16 cellular contexts compared by ENCODE assay signal in genomic region chr4:82380831-82381230, GRCh38. TPM values are rescaled to one million over a fixed set of nuclear protein-coding genes. Genes with fewer than 3 reads are reported as not detected.
A peak's percentile ranks its signal among the peaks of the same experiment; 100 is the strongest.
DNase-seq lines count a peak whose midpoint lies in the region; ATAC-seq, FAIRE-seq and TF ChIP-seq lines count a peak whose summit lies in the region.
"Had no signal": no experiment of that assay in that cellular context is flagged by ENCODE, and none has a peak within 500 bp of the region (broad histone marks: within the 10 kb centered on the region; RNA-seq: fewer than 3 reads in every experiment).

No MANE protein-coding gene starts in this region.

- H3K36me3 Mint-ChIP-seq in effector memory CD8-positive, alpha-beta T cell (ENCODE audit: insufficient read depth): no peaks in the 10 kb centered on the region

- CTCF ChIA-PET in A549 (lab: Yijun Ruan, JAX): interaction anchor here (0.9 to 1.1 kb wide), 3 partner anchors 35 to 49 kb away, joined by 3 read pairs; no protein-coding TSS in a partner anchor
- CTCF ChIA-PET in HCT116 (lab: Charles Lee): interaction anchor here (1.0 to 1.5 kb wide), 2 partner anchors 8 to 48 kb away, joined by 3 to 5 read pairs; no protein-coding TSS in a partner anchor

- H3K9me2 ChIP-seq in HCT116 (ENCODE audit: insufficient read depth): no peaks in the 10 kb centered on the region

- POLR2A ChIA-PET in A549 (lab: Yijun Ruan, JAX): no interaction called here
- POLR2A ChIA-PET in HCT116 (lab: Charles Lee): interaction anchor here (1.8 to 3.7 kb wide), 2 partner anchors 43 to 48 kb away, joined by 4 to 23 read pairs; no protein-coding TSS in a partner anchor

- no peak overlapping the region for H3K4me2 ChIP-seq in A549
- peak overlapping the region; percentile 19 for H3K4me2 ChIP-seq in HCT116 (ENCODE audit: low read length)
- H3K4me2 ChIP-seq: BLaER1 treated with 17β-estradiol and CSF1 and Interleukin-3, amounts not matched to agents 10 nM and 100 nM had no signal

- H3K27ac Mint-ChIP-seq in effector memory CD8-positive, alpha-beta T cell: no peak overlapping the region
- H3K27ac Mint-ChIP-seq: CD8-positive, alpha-beta memory T cell had no signal

- H2AFZ ChIP-seq in HCT116 (ENCODE audit: low read depth, low read length, poor library complexity, severe bottlenecking): no peak overlapping the region

- H4K20me1 ChIP-seq in HCT116 (ENCODE audit: insufficient read depth): no peaks in the 10 kb centered on the region
- H4K20me1 ChIP-seq: BLaER1 treated with 17β-estradiol and CSF1 and Interleukin-3, amounts not matched to agents 10 nM and 100 nM had no signal

- ATAC-seq in A549 (peak; percentile 45 to 47; a peak in 3 of 6 replicates), HCT116 (peak; percentile 30), psoas muscle (peak; percentile 75 to 95 (median 78))
- peak; percentile 19 for ATAC-seq in effector memory CD8-positive, alpha-beta T cell (replicated peaks)

- H3K27me3 Mint-ChIP-seq in effector memory CD8-positive, alpha-beta T cell: peaks cover 0 to 11% of the 10 kb centered on the region in 2 donors

- TF ChIP-seq RAD21 in A549 (conservative IDR thresholded peaks at IDR 0.05 in 1 of 2, IDR thresholded peaks at IDR 0.05 in 1 of 2) (no peak), HCT116 (IDR thresholded peaks at IDR 0.05; ENCODE audit: low read depth) (no peak)

- no peak for TF ChIP-seq CTCF in A549 (IDR thresholded peaks at IDR 0.05)
- no peak for TF ChIP-seq CTCF in HCT116 (IDR thresholded peaks at IDR 0.05 in 2 of 3, conservative IDR thresholded peaks at IDR 0.05 in 1 of 3; ENCODE audit: borderline replicate concordance in 1 of 3, insufficient read depth in 1 of 3, low read depth in 2 of 3, low read length in 2 of 3)
- TF ChIP-seq CTCF in psoas muscle (IDR thresholded peaks at IDR 0.05): no peak
- no peak for TF ChIP-seq CTCF in sigmoid colon (IDR thresholded peaks at IDR 0.05)
- no peak for TF ChIP-seq CTCF in tibial nerve (IDR thresholded peaks at IDR 0.05)

- no peak overlapping the region for H3K9ac ChIP-seq in HCT116 (ENCODE audit: low read length)
- H3K9ac ChIP-seq: BLaER1 treated with 17β-estradiol and CSF1 and Interleukin-3, amounts not matched to agents 10 nM and 100 nM had no signal

- peaks cover 10% of the 10 kb centered on the region for H3K79me2 ChIP-seq in HCT116 (ENCODE audit: insufficient read depth, low read length)

- BruUV-seq in HCT116 (replicated peaks; lab: Mats Ljungman, UMichigan): no TSS peak

- H3K4me1 ChIP-seq in A549 (peaks cover 3% of the 10 kb centered on the region; the same call in 1 of the 3 replicates), HCT116 (ENCODE audit: control insufficient read depth in 1 of 2, insufficient read depth in 2 of 2, low read length in 2 of 2) (peaks cover 11 to 22% of the 10 kb centered on the region in 2 experiments), psoas muscle (peaks cover 31% of the 10 kb centered on the region), sigmoid colon (peaks cover 0 to 7% (median 5%) of the 10 kb centered on the region in 4 donors), tibial nerve (peaks cover 0 to 9% (median 2%) of the 10 kb centered on the region in 4 donors)

- TF ChIP-seq POLR2A in A549 (IDR thresholded peaks at IDR 0.05; ENCODE audit: low read length): no peak
- TF ChIP-seq POLR2A in HCT116 (IDR thresholded peaks at IDR 0.05; ENCODE audit: borderline replicate concordance, extremely low read depth, insufficient read depth, insufficient read length): no peak
- TF ChIP-seq POLR2A in sigmoid colon (IDR thresholded peaks at IDR 0.05): no peak
- TF ChIP-seq POLR2A in tibial nerve (IDR thresholded peaks at IDR 0.05): no peak

- DNase-seq in A549 (ENCODE audit: low read depth in 1 of 2, low spot score in 1 of 2) (no peak), HCT116 (ENCODE audit: low read depth, low spot score) (no peak), psoas muscle (peak in 1 of 2 donors; percentile 17), sigmoid colon (no peak), tibial nerve (ENCODE audit: low spot score in 2 of 2) (no peak), NCI-H2107 treated with DMSO at 0.1 percent for 48 hours (lab: John Stamatoyannopoulos, UW; ENCODE audit: unreplicated experiment) (no peak)
- DNase-seq in effector memory CD8-positive, alpha-beta T cell: no peak
- DNase-seq: CD8-positive, alpha-beta memory T cell; EL; NCI-H187; NCI-H345; NCI-H524 treated with DMSO at 0.1 percent for 48 hours had no signal

- FAIRE-seq in A549 (lab: Jason Lieb, UNC): no peak
- FAIRE-seq: GM12891, GM18507, H1 had no signal

- H3K27me3 ChIP-seq in HCT116 (ENCODE audit: insufficient read depth, low read length): no peaks in the 10 kb centered on the region
- H3K27me3 ChIP-seq in psoas muscle (ENCODE audit: insufficient read depth in 3 of 3, low read length in 2 of 3): no peaks in the 10 kb centered on the region
- H3K27me3 ChIP-seq in sigmoid colon: no peaks in the 10 kb centered on the region
- no peaks in the 10 kb centered on the region for H3K27me3 ChIP-seq in tibial nerve
- H3K27me3 ChIP-seq: BLaER1 treated with 17β-estradiol and CSF1 and Interleukin-3, amounts not matched to agents 10 nM and 100 nM had no signal

- RAD21 ChIA-PET in HCT116 (lab: Charles Lee; ENCODE audit: low non-redundant PET in 1 of 2, low total read pairs in 2 of 2, uncharacterized antibody in 2 of 2, unreplicated experiment in 2 of 2): no interaction called here

- H3K4me3 ChIP-seq in A549 (no peak overlapping the region), HCT116 (replicated peaks in 1 of 2; ENCODE audit: low read depth in 1 of 2, low read length in 2 of 2) (no peak overlapping the region), psoas muscle (peak overlapping the region; percentile 19), sigmoid colon (no peak overlapping the region), tibial nerve (no peak overlapping the region)

- H3K9me3 Mint-ChIP-seq in effector memory CD8-positive, alpha-beta T cell: no peaks in the 10 kb centered on the region
- H3K9me3 Mint-ChIP-seq: CD8-positive, alpha-beta memory T cell had no signal

- H3K9me3 ChIP-seq in A549 (no peaks in the 10 kb centered on the region), HCT116 (ENCODE audit: control insufficient read depth in 1 of 2, insufficient read depth in 1 of 2, low read depth in 1 of 2, low read length in 2 of 2) (no peaks in the 10 kb centered on the region), psoas muscle (no peaks in the 10 kb centered on the region), sigmoid colon (no peaks in the 10 kb centered on the region), tibial nerve (peaks cover 0 to 7% (median 0%) of the 10 kb centered on the region in 4 donors)

- no peak overlapping the region for H3K4me3 Mint-ChIP-seq in effector memory CD8-positive, alpha-beta T cell
- H3K4me3 Mint-ChIP-seq: CD8-positive, alpha-beta memory T cell had no signal

- intact Hi-C loops in HCT116 (cut with micrococcal nuclease): no loop called here
- intact Hi-C loops in psoas muscle (cut with DNase I): no loop called here
- intact Hi-C loops in sigmoid colon (cut with DNase I): no loop called here

- no peaks in the 10 kb centered on the region for H3K36me3 ChIP-seq in HCT116 (ENCODE audit: control insufficient read depth in 1 of 2, insufficient read depth in 2 of 2, low read length in 2 of 2)
- no peaks in the 10 kb centered on the region for H3K36me3 ChIP-seq in psoas muscle (ENCODE audit: insufficient read depth in 1 of 2, low read depth in 1 of 2)
- H3K36me3 ChIP-seq in sigmoid colon: no peaks in the 10 kb centered on the region
- H3K36me3 ChIP-seq in tibial nerve: peaks cover 0 to 31% (median 0%) of the 10 kb centered on the region in 3 donors

- H3K27ac ChIP-seq in A549 (no peak overlapping the region), HCT116 (ENCODE audit: low read depth, low read length) (peak overlapping the region; percentile 31; the same call in 1 of the 2 replicates), psoas muscle (peak overlapping the region; percentile 63), sigmoid colon (no peak overlapping the region), tibial nerve (no peak overlapping the region)
- H3K27ac ChIP-seq: BLaER1 treated with 17β-estradiol and CSF1 and Interleukin-3, amounts not matched to agents 10 nM and 100 nM had no signal

- 93% methylated on average over 2 of the region's 4 CpGs for WGBS in A549 (ENCODE audit: missing lambda C conversion rate)
- 42 to 74% (median 46%) methylated on average over 4 of the region's 4 CpGs for WGBS in psoas muscle, 3 donors
- 93 to 97% methylated on average over 4 of the region's 4 CpGs for WGBS in sigmoid colon, 2 donors
- 95 to 98% methylated on average over 4 of the region's 4 CpGs for WGBS in tibial nerve, 2 donors

- TF ChIP-seq EP300 in A549 (IDR thresholded peaks at IDR 0.05) (no peak), sigmoid colon (IDR thresholded peaks at IDR 0.05) (no peak), tibial nerve (IDR thresholded peaks at IDR 0.05) (no peak)

- H3K4me1 Mint-ChIP-seq in effector memory CD8-positive, alpha-beta T cell (ENCODE audit: low read depth in 2 of 2): peaks cover 13 to 14% of the 10 kb centered on the region in 2 donors

RNA-seq across cellular contexts. Expression of gene HNRNPD, which starts 7.0 kb away (rescaled TPM):
- polyA plus RNA-seq in A549 (2011; rRNA removed) (65.5 and 125 TPM in 2 replicates), A549 (2017; fragmentation: RNase III; extraction: RNeasy Plus Mini Kit Qiagen cat#74134 plus additional on column Dnase treatment) (434 to 480 TPM (median 446 TPM) in 3 replicates), psoas muscle (100 to 1,000 TPM in 2 of 3 donors, 10 to 100 TPM in 1; 92.7 to 158 (median 117) TPM), sigmoid colon (100 to 1,000 TPM in 1 of 3 donors, 10 to 100 TPM in 2; 80.9 to 193 (median 94.3) TPM)
- polyA plus RNA-seq in A549 (2012; cell fraction: cytosol; rRNA removed): 193 and 220 TPM in 2 replicates
- 249 and 286 TPM in 2 replicates for polyA plus RNA-seq in A549 (2012; cell fraction: nucleus; rRNA removed)
- polyA minus RNA-seq in A549 (2011; rRNA and poly(A)+ RNA removed): 14.6 and 14.9 TPM in 2 replicates
- total RNA-seq in HCT116 (2021; ENCODE audit: unreplicated experiment) (357 TPM), psoas muscle (100 to 1,000 TPM in 3 of 4 donors, 10 to 100 TPM in 1; 82.0 to 139 (median 115) TPM), sigmoid colon (100 to 1,000 TPM in 1 of 4 donors, 10 to 100 TPM in 3; 64.6 to 124 (median 78.0) TPM), tibial nerve (10 to 100 TPM; 69.9 to 98.5 (median 91.2) TPM)
- polyA plus RNA-seq in HCT116 (2012): 258 and 261 TPM in 2 replicates

RNA-seq across cellular contexts. Expression of gene HNRNPDL, which starts 49.4 kb away (rescaled TPM):
- polyA plus RNA-seq in A549 (2011; rRNA removed) (164 and 321 TPM in 2 replicates), A549 (2017; fragmentation: RNase III; extraction: RNeasy Plus Mini Kit Qiagen cat#74134 plus additional on column Dnase treatment) (369 to 406 TPM (median 397 TPM) in 3 replicates), psoas muscle (100 to 1,000 TPM; 362 to 488 (median 370) TPM), sigmoid colon (100 to 1,000 TPM in 2 of 3 donors, 10 to 100 TPM in 1; 70.5 to 187 (median 129) TPM)
- polyA plus RNA-seq in A549 (2012; cell fraction: cytosol; rRNA removed): 148 and 201 TPM in 2 replicates
- polyA plus RNA-seq in A549 (2012; cell fraction: nucleus; rRNA removed): 99.1 and 148 TPM in 2 replicates
- polyA minus RNA-seq in A549 (2011; rRNA and poly(A)+ RNA removed): 28.8 and 30.9 TPM in 2 replicates
- total RNA-seq in HCT116 (2021; ENCODE audit: unreplicated experiment) (206 TPM), psoas muscle (100 to 1,000 TPM; 145 to 379 (median 316) TPM), sigmoid colon (100 to 1,000 TPM; 157 to 253 (median 194) TPM), tibial nerve (100 to 1,000 TPM; 169 to 189 (median 176) TPM)
- polyA plus RNA-seq in HCT116 (2012): 132 and 162 TPM in 2 replicates

RNA-seq across cellular contexts. Expression of gene ENOPH1, which starts 49.6 kb away (rescaled TPM):
- polyA plus RNA-seq in A549 (2011; rRNA removed) (22.3 and 29.3 TPM in 2 replicates), A549 (2017; fragmentation: RNase III; extraction: RNeasy Plus Mini Kit Qiagen cat#74134 plus additional on column Dnase treatment) (41.0 to 43.5 TPM (median 42.8 TPM) in 3 replicates), psoas muscle (10 to 100 TPM; 11.1 to 27.7 (median 14.8) TPM), sigmoid colon (10 to 100 TPM; 22.2 to 31.9 (median 26.4) TPM)
- polyA plus RNA-seq in A549 (2012; cell fraction: cytosol; rRNA removed): 10.9 and 11.7 TPM in 2 replicates
- 5.2 and 6.0 TPM in 2 replicates for polyA plus RNA-seq in A549 (2012; cell fraction: nucleus; rRNA removed)
- 7.8 and 8.5 TPM in 2 replicates for polyA minus RNA-seq in A549 (2011; rRNA and poly(A)+ RNA removed)
- total RNA-seq in HCT116 (2021; ENCODE audit: unreplicated experiment) (53.4 TPM), psoas muscle (10 to 100 TPM in 3 of 4 donors, 1 to 10 TPM in 1; 9.1 to 15.3 (median 11.5) TPM), sigmoid colon (10 to 100 TPM; 15.5 to 21.8 (median 18.9) TPM), tibial nerve (10 to 100 TPM; 26.2 to 41.3 (median 30.7) TPM)
- polyA plus RNA-seq in HCT116 (2012): 37.1 and 43.2 TPM in 2 replicates

Comparison
In these comparisons a context has a peak if more than half of its experiments do, and no peak if none do; other contexts are left out.
1. ATAC-seq: peak in every context shown above with its lines; median percentile 78 in psoas muscle; 46 in A549; 30 in HCT116; 19 in effector memory CD8-positive, alpha-beta T cell.
2. H3K27ac ChIP-seq: peak in HCT116 (single experiment) and psoas muscle (single experiment); none in A549 (0 of 2), sigmoid colon (0 of 4) and tibial nerve (0 of 4).